Comparison of ENCODE assay signal across 17 cellular contexts in genomic region chr6:149900620-149901443, GRCh38. TPM values are rescaled to one million over a fixed set of nuclear protein-coding genes. Genes with fewer than 3 reads are reported as not detected.
"Had no signal": no experiment of that assay in that cellular context is flagged by ENCODE, and none has a peak within 500 bp of the region (broad histone marks: within the 10 kb centered on the region; RNA-seq: fewer than 3 reads in every experiment).

No MANE protein-coding gene starts in this region.

- H3K36me3 ChIP-seq: gastrocnemius medialis, lower lobe of right lung, neutrophil, WERI-Rb-1 had no signal

- H3K27me3 Mint-ChIP-seq: activated CD8-positive, alpha-beta T cell treated with anti-CD3 and anti-CD28 coated beads for 36 hours; dendritic cell treated with granulocyte-macrophage colony-stimulating factor and Interleukin-4, amounts not matched to agents 40 ng/mL and 50 ng/mL, for 4 days had no signal

- H3K27ac Mint-ChIP-seq: activated CD8-positive, alpha-beta T cell treated with anti-CD3 and anti-CD28 coated beads for 36 hours; activated naive CD4-positive, alpha-beta T cell treated with anti-CD3 and anti-CD28 coated beads for 36 hours; activated T-helper 1 cell treated with anti-CD3 and anti-CD28 coated beads, Interleukin-12 subunit alpha, Interleukin-12 subunit beta, Interleukin-2, Interleukin-4 antibody, amounts not matched to agents 30 ng/mL and 10 ng/mL and 1 ng/mL, durations not matched to agents 14 hours and 24 hours and 36 hours; dendritic cell treated with granulocyte-macrophage colony-stimulating factor and Interleukin-4, amounts not matched to agents 40 ng/mL and 50 ng/mL, for 4 days; naive thymus-derived CD4-positive, alpha-beta T cell; stimulated activated naive B cell treated with anti-CD40 and anti-IgM and Interleukin-4, amounts not matched to agents 10 μg/mL and 1 μg/mL and 100 μg/mL, for 72 hours; type B pancreatic cell had no signal

- H3K4me3 Mint-ChIP-seq: activated CD8-positive, alpha-beta T cell treated with anti-CD3 and anti-CD28 coated beads for 36 hours; activated naive CD4-positive, alpha-beta T cell treated with anti-CD3 and anti-CD28 coated beads for 36 hours; activated T-helper 1 cell treated with anti-CD3 and anti-CD28 coated beads, Interleukin-12 subunit alpha, Interleukin-12 subunit beta, Interleukin-2, Interleukin-4 antibody, amounts not matched to agents 30 ng/mL and 10 ng/mL and 1 ng/mL, durations not matched to agents 14 hours and 24 hours and 36 hours; dendritic cell treated with granulocyte-macrophage colony-stimulating factor and Interleukin-4, amounts not matched to agents 40 ng/mL and 50 ng/mL, for 4 days; naive thymus-derived CD4-positive, alpha-beta T cell; stimulated activated naive B cell treated with anti-CD40 and anti-IgM and Interleukin-4, amounts not matched to agents 10 μg/mL and 1 μg/mL and 100 μg/mL, for 72 hours; type B pancreatic cell had no signal

- ATAC-seq: activated CD8-positive, alpha-beta T cell treated with anti-CD3 and anti-CD28 coated beads for 36 hours; gastrocnemius medialis; lower lobe of right lung; naive thymus-derived CD4-positive, alpha-beta T cell; stimulated activated naive B cell treated with anti-CD40 and anti-IgM and Interleukin-4, amounts not matched to agents 10 μg/mL and 1 μg/mL and 100 μg/mL, for 72 hours had no signal

- H3K27ac ChIP-seq: gastrocnemius medialis, lower lobe of right lung, neutrophil, WERI-Rb-1 had no signal

- H3K36me3 Mint-ChIP-seq: naive thymus-derived CD4-positive, alpha-beta T cell; stimulated activated naive B cell treated with anti-CD40 and anti-IgM and Interleukin-4, amounts not matched to agents 10 μg/mL and 1 μg/mL and 100 μg/mL, for 72 hours; type B pancreatic cell had no signal

- DNase-seq: activated CD4-positive, alpha-beta T cell treated with anti-CD3 and anti-CD28 coated beads for 4 hours; activated CD8-positive, alpha-beta T cell treated with anti-CD3 and anti-CD28 coated beads for 36 hours; activated naive CD4-positive, alpha-beta T cell treated with anti-CD3 and anti-CD28 coated beads for 36 hours; gastrocnemius medialis; lower lobe of right lung; naive thymus-derived CD4-positive, alpha-beta T cell; SHP77 treated with DMSO at 0.1 percent for 48 hours; stimulated activated CD4-positive, alpha-beta T cell treated with anti-CD3 and anti-CD28 coated beads, Interleukin-1b, Interleukin-23, amount 100 ng/mL, for 48 hours; stimulated activated naive B cell treated with anti-CD40 and anti-IgM and Interleukin-4, amounts not matched to agents 10 μg/mL and 1 μg/mL and 100 μg/mL, for 72 hours; substantia nigra; WERI-Rb-1 had no signal

- H3K9me3 ChIP-seq: gastrocnemius medialis, lower lobe of right lung, neutrophil had no signal

- H3K27me3 ChIP-seq: gastrocnemius medialis had no signal

- H3K9me3 Mint-ChIP-seq: activated CD8-positive, alpha-beta T cell treated with anti-CD3 and anti-CD28 coated beads for 36 hours; activated naive CD4-positive, alpha-beta T cell treated with anti-CD3 and anti-CD28 coated beads for 36 hours; activated T-helper 1 cell treated with anti-CD3 and anti-CD28 coated beads, Interleukin-12 subunit alpha, Interleukin-12 subunit beta, Interleukin-2, Interleukin-4 antibody, amounts not matched to agents 30 ng/mL and 10 ng/mL and 1 ng/mL, durations not matched to agents 14 hours and 24 hours and 36 hours; dendritic cell treated with granulocyte-macrophage colony-stimulating factor and Interleukin-4, amounts not matched to agents 40 ng/mL and 50 ng/mL, for 4 days; naive thymus-derived CD4-positive, alpha-beta T cell; stimulated activated naive B cell treated with anti-CD40 and anti-IgM and Interleukin-4, amounts not matched to agents 10 μg/mL and 1 μg/mL and 100 μg/mL, for 72 hours; type B pancreatic cell had no signal

- H3K4me3 ChIP-seq: gastrocnemius medialis, lower lobe of right lung had no signal

RNA-seq across cellular contexts. Expression of gene RAET1E, which starts 2.9 kb away (rescaled TPM):
- total RNA-seq: activated CD8-positive, alpha-beta T cell treated with anti-CD3 and anti-CD28 coated beads for 36 hours; activated naive CD4-positive, alpha-beta T cell treated with anti-CD3 and anti-CD28 coated beads for 36 hours; activated T-helper 1 cell treated with anti-CD3 and anti-CD28 coated beads, Interleukin-12 subunit alpha, Interleukin-12 subunit beta, Interleukin-2, Interleukin-4 antibody, amounts not matched to agents 30 ng/mL and 10 ng/mL and 1 ng/mL, durations not matched to agents 14 hours and 24 hours and 36 hours; kidney epithelial cell; lower lobe of right lung; mononuclear cell; naive thymus-derived CD4-positive, alpha-beta T cell had no signal

RNA-seq across cellular contexts. Expression of gene RAET1G, which starts 22.1 kb away (rescaled TPM):
- total RNA-seq: activated CD8-positive, alpha-beta T cell treated with anti-CD3 and anti-CD28 coated beads for 36 hours; activated naive CD4-positive, alpha-beta T cell treated with anti-CD3 and anti-CD28 coated beads for 36 hours; kidney epithelial cell; mononuclear cell; naive thymus-derived CD4-positive, alpha-beta T cell had no signal
